Comparison of ENCODE assay signal across 8 cellular contexts in genomic region chr7:124031919-124032318, GRCh38. TPM values are rescaled to one million over a fixed set of nuclear protein-coding genes. Genes with fewer than 3 reads are reported as not detected.
DNase-seq lines count a peak whose midpoint lies in the region; ATAC-seq, FAIRE-seq and TF ChIP-seq lines count a peak whose summit lies in the region.

No MANE protein-coding gene starts in this region.

- H3K27ac ChIP-seq in Panc1 (ENCODE audit: low read length): no peak overlapping the region
- no peak overlapping the region for H3K27ac ChIP-seq in hepatocyte
- no peak overlapping the region for H3K27ac ChIP-seq in smooth muscle cell (ENCODE audit: low read depth)

- H3K4me1 ChIP-seq in Panc1 (ENCODE audit: control insufficient read depth, insufficient read depth, low read length) (peaks cover 3% of the 10 kb centered on the region), hepatocyte (ENCODE audit: insufficient read depth) (peaks cover 5% of the 10 kb centered on the region), smooth muscle cell (ENCODE audit: low read depth) (peaks cover 7% of the 10 kb centered on the region)

- CTCF ChIA-PET in Panc1 (lab: Charles Lee): no interaction called here

- H2AFZ ChIP-seq in hepatocyte (peak overlapping the region; percentile 86), smooth muscle cell (ENCODE audit: low read depth) (peak overlapping the region; percentile 47)

- ATAC-seq in Panc1 (no peak), GM18498 (IDR thresholded peaks at IDR 0.05; ENCODE audit: unreplicated experiment) (no peak)

- TF ChIP-seq CTCF in Panc1 (IDR thresholded peaks at IDR 0.05) (no peak), hepatocyte (IDR thresholded peaks at IDR 0.05; ENCODE audit: poor library complexity) (no peak), smooth muscle cell (IDR thresholded peaks at IDR 0.05; ENCODE audit: borderline replicate concordance, insufficient read depth, poor library complexity, severe bottlenecking) (no peak)

- H3K9me3 ChIP-seq in Panc1 (ENCODE audit: control insufficient read depth, insufficient read depth, low read depth, low read length): no peaks in the 10 kb centered on the region
- no peaks in the 10 kb centered on the region for H3K9me3 ChIP-seq in hepatocyte (ENCODE audit: low read depth)
- no peaks in the 10 kb centered on the region for H3K9me3 ChIP-seq in smooth muscle cell (replicated peaks; ENCODE audit: low read depth)

- WGBS in hepatocyte (ENCODE audit: low lambda C conversion rate, missing lambda C conversion rate): 1% methylated on average over 22 of the region's 22 CpGs
- WGBS in smooth muscle cell (ENCODE audit: low lambda C conversion rate): 1% methylated on average over 22 of the region's 22 CpGs

- no TSS peak for BruUV-seq in Panc1 (replicated peaks; lab: Mats Ljungman, UMichigan)

- POLR2A ChIA-PET in Panc1 (lab: Charles Lee): no interaction called here

- peak overlapping the region; percentile 100 for H3K4me2 ChIP-seq in hepatocyte
- H3K4me2 ChIP-seq in smooth muscle cell: peak overlapping the region; percentile 100

- H3K79me2 ChIP-seq in hepatocyte (no peaks in the 10 kb centered on the region), smooth muscle cell (ENCODE audit: low read depth) (no peaks in the 10 kb centered on the region)

- in situ Hi-C loops in Panc1 (cut with HindIII; ENCODE audit: low pct_unique_long_range_greater_than_20kb, low sequenced_read_pairs): no loop called here

- no peak for FAIRE-seq in HTR-8/SVneo (lab: Jason Lieb, UNC)

- H3K9me2 ChIP-seq in hepatocyte (replicated peaks; ENCODE audit: insufficient read depth): no peaks in the 10 kb centered on the region

- peak overlapping the region; percentile 30 to 54 for H3K4me3 ChIP-seq in Panc1 (ENCODE audit: low read depth in 2 of 2, low read length in 2 of 2)
- peak overlapping the region; percentile 57 for H3K4me3 ChIP-seq in hepatocyte
- H3K4me3 ChIP-seq in smooth muscle cell: peak overlapping the region; percentile 66

- H3K27me3 ChIP-seq in Panc1 (ENCODE audit: control insufficient read depth, insufficient read depth, low read length) (peaks cover 41% of the 10 kb centered on the region), hepatocyte (peaks cover 35% of the 10 kb centered on the region), smooth muscle cell (ENCODE audit: low read depth) (peaks cover 46% of the 10 kb centered on the region)

- DNase-seq in NCI-H1417 (lab: John Stamatoyannopoulos, UW): peak in 2 of 3 experiments; percentile 53 to 62
- no peak for DNase-seq in NCI-H1417 treated with DMSO at 0.1 percent for 48 hours (lab: John Stamatoyannopoulos, UW)
- DNase-seq in Panc1 (ENCODE audit: low read depth, low spot score): no peak
- DNase-seq in hepatocyte (ENCODE audit: low spot score): no peak
- no peak for DNase-seq in smooth muscle cell (lab: John Stamatoyannopoulos, UW; ENCODE audit: unreplicated experiment)
- DNase-seq in DMS153 (lab: John Stamatoyannopoulos, UW): no peak
- DNase-seq in HTR-8/SVneo (ENCODE audit: insufficient read length, low spot score): no peak

- H3K9ac ChIP-seq in smooth muscle cell (ENCODE audit: low read depth): no peak overlapping the region

- H3K36me3 ChIP-seq in Panc1 (ENCODE audit: control insufficient read depth, insufficient read depth, low read length) (no peaks in the 10 kb centered on the region), hepatocyte (replicated peaks; ENCODE audit: insufficient read depth, low read depth) (no peaks in the 10 kb centered on the region), smooth muscle cell (ENCODE audit: low read depth) (no peaks in the 10 kb centered on the region)

- intact Hi-C loops in Panc1 (cut with micrococcal nuclease; ENCODE audit: unreplicated experiment): no loop called here

- H3F3A ChIP-seq in smooth muscle cell (ENCODE audit: low read depth): no peaks in the 10 kb centered on the region

- no peaks in the 10 kb centered on the region for H4K20me1 ChIP-seq in hepatocyte (ENCODE audit: insufficient read depth, poor library complexity, severe bottlenecking)
- no peaks in the 10 kb centered on the region for H4K20me1 ChIP-seq in smooth muscle cell (ENCODE audit: low read depth)

RNA-seq across cellular contexts. Expression of gene TMEM229A, which starts 0.9 kb away (rescaled TPM):
- total RNA-seq in Panc1 (2021; ENCODE audit: unreplicated experiment) (not detected), hepatocyte (0.17 and 1.3 TPM in 2 replicates), smooth muscle cell (not detected in 2 replicates)
- polyA plus RNA-seq in Panc1 (2012; ENCODE audit: insufficient read length): not detected
- polyA plus RNA-seq in hepatocyte (0.35 TPM in 1 of 2 replicates, not detected in the other), smooth muscle cell (not detected in 2 replicates)

Comparison
In these comparisons a context has a peak if more than half of its experiments do, and no peak if none do; other contexts are left out.
1. DNase-seq: peak in NCI-H1417 (2 of 3); none in NCI-H1417 treated with DMSO at 0.1 percent for 48 hours (single experiment), Panc1 (single experiment), hepatocyte (single experiment), smooth muscle cell (single experiment), DMS153 (single experiment) and HTR-8/SVneo (single experiment).
2. Peak in every context shown above with its lines, with median percentiles within 50 percentile points of each other: H3K4me3 ChIP-seq.